ENCODE assay signal across 1 cellular context in genomic region chr13:51721485-51721884, GRCh38.
TF ChIP-seq lines count a peak whose summit lies in the region.

No MANE protein-coding gene starts in this region.

TF ChIP-seq in GM12878, 131 proteins besides CTCF, POLR2A, EP300 and RAD21 (continued from another document):
- TF ChIP-seq IRF5 (IDR thresholded peaks at IDR 0.05; ENCODE audit: borderline replicate concordance) (no peak), PKNOX1 (IDR thresholded peaks at IDR 0.05) (no peak), EGR1 (IDR thresholded peaks at IDR 0.05; ENCODE audit: borderline replicate concordance in 1 of 2, low read depth in 2 of 2, low read length in 2 of 2) (no peak), IKZF1 (conservative IDR thresholded peaks at IDR 0.05) (0 out of 2 replicates have a peak, but pooled peaks have one; percentile 49), CBFB (IDR thresholded peaks at IDR 0.05; ENCODE audit: low read depth) (0 out of 2 replicates have a peak, but pooled peaks have one; percentile 20), ZBTB40 (IDR thresholded peaks at IDR 0.05; ENCODE audit: borderline replicate concordance) (no peak), HDAC2 (IDR thresholded peaks at IDR 0.05) (no peak), GATAD2B (conservative IDR thresholded peaks at IDR 0.05; ENCODE audit: low read depth) (no peak), TCF3 (IDR thresholded peaks at IDR 0.05; ENCODE audit: borderline replicate concordance, insufficient read depth, low read depth, low read length) (no peak), IKZF2 (IDR thresholded peaks at IDR 0.05) (peak; percentile 66 to 71; a peak in 3 of 4 replicates), SPI1 (IDR thresholded peaks at IDR 0.05; ENCODE audit: borderline replicate concordance, insufficient read depth, low read depth, low read length) (peak; percentile 66; the same call in 1 of the 2 replicates), STAT1 (conservative IDR thresholded peaks at IDR 0.05) (no peak), IRF4 (IDR thresholded peaks at IDR 0.05; ENCODE audit: low read depth, low read length) (peak; percentile 55; the same call in 1 of the 2 replicates), EED (IDR thresholded peaks at IDR 0.05; ENCODE audit: low read depth) (peak; percentile 62; the same call in 1 of the 2 replicates), BMI1 (IDR thresholded peaks at IDR 0.05; ENCODE audit: borderline replicate concordance) (no peak), SRF (IDR thresholded peaks at IDR 0.05; ENCODE audit: low read depth in 2 of 2, low read length in 2 of 2) (no peak), RUNX3 (IDR thresholded peaks at IDR 0.05; ENCODE audit: low read length) (peak; percentile 72), BCL11A (IDR thresholded peaks at IDR 0.05; ENCODE audit: low read depth, low read length) (no peak), ELK1 (IDR thresholded peaks at IDR 0.05; ENCODE audit: low read depth, low read length) (no peak), NFIC (IDR thresholded peaks at IDR 0.05; ENCODE audit: low read depth, low read length) (peak; percentile 25; the same call in 1 of the 2 replicates), MYC (IDR thresholded peaks at IDR 0.05; ENCODE audit: insufficient read depth, insufficient read length, insufficient replicate concordance, low read length, severe bottlenecking) (no peak)
